In genomic region chr1:224113918-224114786, GRCh38 we compare ENCODE assay signal across 8 cellular contexts. TPM values are rescaled to one million over a fixed set of nuclear protein-coding genes. Genes with fewer than 3 reads are reported as not detected.
DNase-seq lines count a peak whose midpoint lies in the region; ATAC-seq and TF ChIP-seq lines count a peak whose summit lies in the region.

TSS of gene FBXO28 (plus strand) at chr1:224114111. CDS start at chr1:224114130, 19 bp downstream.

- H3K79me2 ChIP-seq in ACC112 (ENCODE audit: control insufficient read depth, insufficient read depth, low read length, unreplicated experiment) = peaks cover 46% of the 10 kb centered on the region

- TF ChIP-seq POLR2A in breast epithelium (IDR thresholded peaks at IDR 0.05) = peak; percentile 91

- H3K36me3 ChIP-seq in ACC112 (ENCODE audit: insufficient read depth, low read length) = no peaks in the 10 kb centered on the region
- H3K36me3 ChIP-seq in breast epithelium = no peaks in the 10 kb centered on the region
- no peaks in the 10 kb centered on the region for H3K36me3 ChIP-seq in skeletal muscle tissue (ENCODE audit: control insufficient read depth in 3 of 3, insufficient read depth in 3 of 3, low read length in 3 of 3)

- H3K9me3 ChIP-seq in breast epithelium (no peaks in the 10 kb centered on the region), iPS-18c (ENCODE audit: control insufficient read depth, insufficient read depth, low read length) (no peaks in the 10 kb centered on the region), skeletal muscle tissue (ENCODE audit: control insufficient read depth in 3 of 3, low read length in 3 of 3) (no peaks in the 10 kb centered on the region)

- H3K9ac ChIP-seq in skeletal muscle tissue (ENCODE audit: low read depth in 1 of 3, low read length in 3 of 3) = peak within 1 kb of the TSS; percentile 95 to 98 (median 96)

- peak; percentile 93 for DNase-seq in NCI-H2196 treated with DMSO at 0.1 percent for 48 hours (lab: John Stamatoyannopoulos, UW; ENCODE audit: unreplicated experiment)
- DNase-seq in breast epithelium (ENCODE audit: low spot score in 2 of 2) = peak; percentile 95 to 96

- H2AFZ ChIP-seq in ACC112 (ENCODE audit: low read length, unreplicated experiment) = peak within 1 kb of the TSS; percentile 95

- TF ChIP-seq CTCF in VCaP (conservative IDR thresholded peaks at IDR 0.05) = no peak
- TF ChIP-seq CTCF in breast epithelium (IDR thresholded peaks at IDR 0.05) = no peak

- peak within 1 kb of the TSS; percentile 63 for H3K27ac ChIP-seq in ACC112 (ENCODE audit: low read depth, low read length)
- peak within 1 kb of the TSS; percentile 96 for H3K27ac ChIP-seq in VCaP
- H3K27ac ChIP-seq in breast epithelium = peak within 1 kb of the TSS; percentile 93 to 97
- H3K27ac ChIP-seq in skeletal muscle tissue (ENCODE audit: low read depth, low read length) = peak within 1 kb of the TSS; percentile 88

- ATAC-seq in GM18870 (IDR thresholded peaks at IDR 0.05; ENCODE audit: unreplicated experiment) = peak; percentile 90
- peak; percentile 97 for ATAC-seq in HG03135 (IDR thresholded peaks at IDR 0.05; ENCODE audit: unreplicated experiment)

- H3K4me1 ChIP-seq in ACC112 (ENCODE audit: control insufficient read depth, insufficient read depth, low read length, unreplicated experiment) (peaks cover 12% of the 10 kb centered on the region), breast epithelium (no peaks in the 10 kb centered on the region), skeletal muscle tissue (ENCODE audit: control insufficient read depth in 3 of 3, insufficient read depth in 3 of 3, low read length in 3 of 3) (peaks cover 7 to 20% (median 13%) of the 10 kb centered on the region in 3 donors)

- H3K27me3 ChIP-seq in ACC112 (ENCODE audit: insufficient read depth, low read length) (no peaks in the 10 kb centered on the region), breast epithelium (no peaks in the 10 kb centered on the region), skeletal muscle tissue (ENCODE audit: control insufficient read depth in 3 of 3, insufficient read depth in 3 of 3, low read length in 3 of 3) (peaks cover 2 to 5% (median 5%) of the 10 kb centered on the region in 3 donors)

- intact Hi-C loops in breast epithelium (cut with DNase I; ENCODE audit: low total_unique reads) = no loop called here

- H3K4me3 ChIP-seq in ACC112 (ENCODE audit: low read depth, low read length) (peak within 1 kb of the TSS; percentile 84), breast epithelium (peak within 1 kb of the TSS; percentile 68 to 90 (median 83)), iPS-18c (ENCODE audit: insufficient read depth, low read depth, low read length) (peak within 1 kb of the TSS; percentile 97), skeletal muscle tissue (ENCODE audit: low read length in 3 of 3) (peak within 1 kb of the TSS; percentile 80 to 90 (median 83))

RNA-seq across cellular contexts. Expression of gene FBXO28, which starts in this region (rescaled TPM):
- 10 to 100 TPM; 23.9 to 50.5 (median 26.2) TPM for total RNA-seq in breast epithelium
- 19.3 TPM for total RNA-seq in skeletal muscle tissue

Comparison
In these comparisons a context has a peak if more than half of its experiments do, and no peak if none do; other contexts are left out.
1. Peak in every context shown above with its lines: DNase-seq, ATAC-seq, H3K4me3 ChIP-seq and H3K27ac ChIP-seq.